ENCODE assay signal across 19 cellular contexts in genomic region chr20:17822540-17823155, GRCh38.
"Had no signal": no experiment of that assay in that cellular context is flagged by ENCODE, and none has a peak within 500 bp of the region (broad histone marks: within the 10 kb centered on the region; RNA-seq: fewer than 3 reads in every experiment).

No MANE protein-coding gene starts in this region.

- H3K9me3 ChIP-seq: suprapubic skin, upper lobe of right lung had no signal

- DNase-seq: activated CD4-positive, alpha-beta T cell treated with anti-CD3 and anti-CD28 coated beads for 4 hours; activated CD8-positive, alpha-beta T cell treated with anti-CD3 and anti-CD28 coated beads for 36 hours; activated effector memory CD4-positive, alpha-beta T cell treated with anti-CD3 and anti-CD28 coated beads, Interleukin-2, amount 50 U/mL, for 16 hours; activated T-cell treated with anti-CD3 and anti-CD28 coated beads, Interleukin-2, amount 50 U/mL, for 48 hours; central memory CD4-positive, alpha-beta T cell; effector CD8-positive, alpha-beta T cell; esophagus squamous epithelium; hypothalamus; left ventricle myocardium superior; stimulated activated CD4-positive, alpha-beta T cell treated with anti-CD3 and anti-CD28 coated beads, Interleukin-4, amount 100 ng/mL, for 1 hour; stimulated activated naive CD4-positive, alpha-beta T cell; upper lobe of right lung had no signal

- ATAC-seq: activated CD8-positive, alpha-beta T cell treated with anti-CD3 and anti-CD28 coated beads for 36 hours had no signal

- H3K36me3 ChIP-seq: esophagus squamous epithelium, suprapubic skin, upper lobe of right lung had no signal

- H3K4me1 Mint-ChIP-seq: activated naive CD4-positive, alpha-beta T cell treated with anti-CD3 and anti-CD28 coated beads, Interleukin-2, amount 50 U/mL, for 24 hours had no signal

- H3K4me3 Mint-ChIP-seq: activated CD8-positive, alpha-beta T cell treated with anti-CD3 and anti-CD28 coated beads for 36 hours; activated naive CD4-positive, alpha-beta T cell treated with anti-CD3 and anti-CD28 coated beads, Interleukin-2, amount 50 U/mL, for 24 hours; memory B cell; neural crest cell; T-helper 1 cell treated with Interleukin-12 subunit alpha and Interleukin-12 subunit beta and Interleukin-4 antibody, amounts not matched to agents 30 μg/mL and 1 μg/mL, for 36 hours had no signal

- H3K27ac ChIP-seq: coronary artery, esophagus squamous epithelium, suprapubic skin, upper lobe of right lung had no signal

- H3K36me3 Mint-ChIP-seq: activated naive CD4-positive, alpha-beta T cell treated with anti-CD3 and anti-CD28 coated beads, Interleukin-2, amount 50 U/mL, for 24 hours; memory B cell had no signal

- H3K27ac Mint-ChIP-seq: activated CD8-positive, alpha-beta T cell treated with anti-CD3 and anti-CD28 coated beads for 36 hours; activated naive CD4-positive, alpha-beta T cell treated with anti-CD3 and anti-CD28 coated beads, Interleukin-2, amount 50 U/mL, for 24 hours; T-helper 1 cell treated with Interleukin-12 subunit alpha and Interleukin-12 subunit beta and Interleukin-4 antibody, amounts not matched to agents 30 μg/mL and 1 μg/mL, for 36 hours had no signal

- H3K4me3 ChIP-seq: coronary artery, esophagus squamous epithelium, suprapubic skin, upper lobe of right lung had no signal

- H3K27me3 ChIP-seq: esophagus squamous epithelium, suprapubic skin, upper lobe of right lung had no signal

- FAIRE-seq: endothelial cell of umbilical vein had no signal

- H3K27me3 Mint-ChIP-seq: activated CD8-positive, alpha-beta T cell treated with anti-CD3 and anti-CD28 coated beads for 36 hours; activated naive CD4-positive, alpha-beta T cell treated with anti-CD3 and anti-CD28 coated beads, Interleukin-2, amount 50 U/mL, for 24 hours had no signal
